In genomic region chr22:38203855-38204497, GRCh38 we compare ENCODE assay signal across 9 cellular contexts. TPM values are rescaled to one million over a fixed set of nuclear protein-coding genes. Genes with fewer than 3 reads are reported as not detected.
DNase-seq lines count a peak whose midpoint lies in the region; ATAC-seq and TF ChIP-seq lines count a peak whose summit lies in the region.
"Had no signal": no experiment of that assay in that cellular context is flagged by ENCODE, and none has a peak within 500 bp of the region (broad histone marks: within the 10 kb centered on the region; RNA-seq: fewer than 3 reads in every experiment).

No MANE protein-coding gene starts in this region.

- peak overlapping the region in 1 of 3 experiments; percentile 5 for H3K27ac Mint-ChIP-seq in nephron

- H3K9me3 Mint-ChIP-seq in nephron, result no peaks in the 10 kb centered on the region

- H3K4me3 Mint-ChIP-seq in nephron, result peak overlapping the region; percentile 56 to 82 (median 78)

- TF ChIP-seq CTCF in colonic mucosa (IDR thresholded peaks at IDR 0.05), result no peak
- no peak for TF ChIP-seq CTCF in nephron (IDR thresholded peaks at IDR 0.05; ENCODE audit: unreplicated experiment in 3 of 3)

- H3K36me3 Mint-ChIP-seq in nephron (ENCODE audit: low read depth), result no peaks in the 10 kb centered on the region

- H3K27me3 Mint-ChIP-seq in nephron (ENCODE audit: low read depth), result peaks cover 10% of the 10 kb centered on the region

- peak; percentile 31 for DNase-seq in AG20443 (ENCODE audit: low spot score)
- DNase-seq in LHCN-M2 (ENCODE audit: low read depth), result peak; percentile 54
- DNase-seq in colonic mucosa, result no peak
- DNase-seq: NCI-H1092 treated with DMSO at 0.1 percent for 48 hours had no signal

- H3K9ac ChIP-seq in colonic mucosa (ENCODE audit: low read depth in 2 of 2, low read length in 2 of 2), result peak overlapping the region; percentile 92 to 98

- H3K4me1 ChIP-seq in colonic mucosa, result no peaks in the 10 kb centered on the region

- ATAC-seq in GM21447 (IDR thresholded peaks at IDR 0.05; ENCODE audit: unreplicated experiment) (no peak), HG03139 (IDR thresholded peaks at IDR 0.05; ENCODE audit: unreplicated experiment) (no peak), GM19328 (IDR thresholded peaks at IDR 0.05; ENCODE audit: unreplicated experiment) (no peak), HG03097 (IDR thresholded peaks at IDR 0.05; ENCODE audit: low FRiP score, unreplicated experiment) (no peak)

- H3K27ac ChIP-seq in colonic mucosa, result peak overlapping the region; percentile 99

- H3K36me3 ChIP-seq in colonic mucosa, result no peaks in the 10 kb centered on the region

- H3K27me3 ChIP-seq in colonic mucosa, result no peaks in the 10 kb centered on the region

- no peaks in the 10 kb centered on the region for H3K9me3 ChIP-seq in colonic mucosa

- intact Hi-C loops in colonic mucosa (cut with DNase I), result no loop called here

- H3K4me1 Mint-ChIP-seq in nephron, result peaks cover 22% of the 10 kb centered on the region

- H3K4me3 ChIP-seq in colonic mucosa, result peak overlapping the region; percentile 94

RNA-seq across cellular contexts. Expression of gene MAFF, which starts 2.2 kb away (rescaled TPM):
- total RNA-seq in LHCN-M2 (2014; rRNA removed), result 29.3 and 31.7 TPM in 2 replicates
- 14.2 TPM for polyA plus RNA-seq in LHCN-M2 (2012)
- total RNA-seq in colonic mucosa, result 10 to 100 TPM in 1 of 2 donors, 1 to 10 TPM in 1; 5.2 to 41.7 TPM

RNA-seq across cellular contexts. Expression of gene PLA2G6, which starts 22.3 kb away (rescaled TPM):
- 6.1 and 13.3 TPM in 2 replicates for total RNA-seq in LHCN-M2 (2014; rRNA removed)
- polyA plus RNA-seq in LHCN-M2 (2012), result 3.7 TPM
- 10 to 100 TPM; 24.1 to 38.5 TPM for total RNA-seq in colonic mucosa
